In the genomic region with DNA sequence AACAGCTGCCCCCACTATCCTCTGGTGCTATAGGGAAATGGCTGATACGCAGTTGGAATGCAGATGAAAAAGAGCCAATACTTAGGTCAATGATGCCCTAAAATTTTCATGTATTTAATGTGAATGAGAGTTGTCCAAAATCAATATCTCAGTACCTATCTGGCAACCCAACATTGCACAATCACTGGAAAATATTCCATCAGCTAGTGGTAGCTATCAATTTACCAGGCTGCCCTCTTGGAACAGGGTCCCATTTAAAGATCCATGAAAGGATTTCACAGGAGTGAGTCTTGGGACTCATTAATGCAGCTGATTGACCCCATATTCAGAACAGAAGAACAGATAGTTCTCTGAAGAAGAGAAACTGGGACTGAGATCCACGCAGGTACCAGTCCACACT, we compare ENCODE assay signal across 25 cellular contexts.
"Had no signal": no experiment of that assay in that cellular context is flagged by ENCODE, and none has a peak within 500 bp of the region (broad histone marks: within the 10 kb centered on the region; RNA-seq: fewer than 3 reads in every experiment).

No MANE protein-coding gene starts in this region.

- H3K4me3 ChIP-seq: left lung, lung, mucosa of descending colon, ovary, stomach, testis, thyroid gland, transverse colon, upper lobe of left lung, vagina had no signal

- H3K27ac ChIP-seq: left lung, ovary, stomach, testis, thyroid gland, transverse colon, upper lobe of left lung, vagina had no signal

- DNase-seq: hippocampal formation; kidney glomerular epithelial cell; left cardiac atrium; left lung; mesendoderm; midbrain; mucosa of descending colon; naive thymus-derived CD4-positive, alpha-beta T cell; ovary; retina; right cardiac atrium; stimulated activated CD4-positive, alpha-beta T cell treated with anti-CD3 and anti-CD28 coated beads, Interleukin-12 subunit alpha, Interleukin-12 subunit beta, amount 100 ng/mL, for 4 hours; stimulated activated CD4-positive, alpha-beta T cell treated with anti-CD3 and anti-CD28 coated beads, Interleukin-15, amount 100 ng/mL, for 24 hours; stimulated activated CD4-positive, alpha-beta T cell treated with anti-CD3 and anti-CD28 coated beads, Interleukin-2, amount 100 ng/mL, for 24 hours; stimulated activated CD4-positive, alpha-beta T cell treated with anti-CD3 and anti-CD28 coated beads, Interleukin-4, amount 100 ng/mL, for 1 hour; stimulated activated naive B cell treated with anti-CD40 and anti-IgM and Interleukin-4, amounts not matched to agents 10 μg/mL and 1 μg/mL and 100 μg/mL, for 72 hours; stimulated activated naive CD8-positive, alpha-beta T cell treated with anti-CD3 and anti-CD28 coated beads, Interleukin-15, Interleukin-2, amounts not matched to agents 100 U/mL and 50 U/mL, for 24 hours; stomach; testis; thyroid gland; transverse colon; upper lobe of left lung had no signal

- H3K27me3 ChIP-seq: left lung, ovary, stomach, testis, thyroid gland, transverse colon, upper lobe of left lung, vagina had no signal

- H3K36me3 ChIP-seq: left lung, ovary, stomach, thyroid gland, transverse colon, upper lobe of left lung, vagina had no signal

- H3K4me1 ChIP-seq: left lung, stomach, testis, thyroid gland, transverse colon, upper lobe of left lung, vagina had no signal

- ATAC-seq: left cardiac atrium; left lung; mucosa of descending colon; naive thymus-derived CD4-positive, alpha-beta T cell; natural killer cell treated with Interleukin-12 subunit alpha and Interleukin-12 subunit beta and Interleukin-15 and Interleukin-18, amount 100 ng/mL, for 72 hours; right cardiac atrium; stimulated activated naive B cell treated with anti-CD40 and anti-IgM and Interleukin-4, amounts not matched to agents 10 μg/mL and 1 μg/mL and 100 μg/mL, for 72 hours; stimulated activated naive CD8-positive, alpha-beta T cell treated with anti-CD3 and anti-CD28 coated beads, Interleukin-15, Interleukin-2, amounts not matched to agents 100 U/mL and 50 U/mL, for 24 hours had no signal

- H3K9me3 ChIP-seq: left lung, mucosa of descending colon, ovary, stomach, testis, thyroid gland, transverse colon, upper lobe of left lung, vagina had no signal
